In the genomic region with DNA sequence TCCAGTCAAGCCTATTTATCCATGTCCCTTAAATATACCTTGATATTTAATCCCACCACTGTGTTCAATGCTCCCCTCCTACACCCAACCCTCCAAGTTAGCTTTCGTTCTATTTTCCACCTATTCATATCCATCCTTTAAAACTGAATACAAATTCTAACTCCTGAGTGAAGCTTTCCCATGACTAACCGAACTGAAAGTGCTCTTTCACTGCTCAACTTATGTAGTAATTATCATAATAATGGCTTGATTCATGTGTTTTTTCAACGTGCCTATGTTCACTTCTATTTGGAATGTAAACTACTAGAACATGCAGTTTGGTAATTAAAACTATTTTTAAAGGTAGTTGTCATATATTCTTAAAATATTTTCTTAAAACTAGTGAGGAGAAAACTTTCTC, we compare ENCODE assay signal across 24 cellular contexts.
"Had no signal": no experiment of that assay in that cellular context is flagged by ENCODE, and none has a peak within 500 bp of the region (broad histone marks: within the 10 kb centered on the region; RNA-seq: fewer than 3 reads in every experiment).

No MANE protein-coding gene starts in this region.

- H3K36me3 ChIP-seq: colonic mucosa, ovary had no signal

- H3K27me3 ChIP-seq: colonic mucosa, esophagus muscularis mucosa, ovary, right lobe of liver, suprapubic skin had no signal

- H3K9me3 ChIP-seq: colonic mucosa, esophagus muscularis mucosa, mucosa of descending colon, ovary, right lobe of liver, suprapubic skin had no signal

- H3K27ac ChIP-seq: colonic mucosa, esophagus muscularis mucosa, ovary, right lobe of liver, suprapubic skin had no signal

- ATAC-seq: left lobe of liver; mucosa of descending colon; natural killer cell treated with Interleukin-12 subunit alpha and Interleukin-12 subunit beta and Interleukin-15 and Interleukin-18, amount 100 ng/mL, for 72 hours; right lobe of liver; stimulated activated naive CD8-positive, alpha-beta T cell treated with anti-CD3 and anti-CD28 coated beads, Interleukin-15, amount 100 ng/mL, for 72 hours had no signal

- H3K27ac Mint-ChIP-seq: dendritic cell treated with granulocyte-macrophage colony-stimulating factor and Interleukin-4, amounts not matched to agents 40 ng/mL and 50 ng/mL, for 4 days; mesothelial cell of epicardium; natural killer cell treated with Interleukin-12 subunit alpha and Interleukin-12 subunit beta and Interleukin-15 and Interleukin-18, amount 100 ng/mL, for 72 hours; stimulated activated naive CD8-positive, alpha-beta T cell treated with anti-CD3 and anti-CD28 coated beads, Interleukin-15, amount 100 ng/mL, for 72 hours; type B pancreatic cell had no signal

- H3K4me1 ChIP-seq: colonic mucosa, esophagus muscularis mucosa, right lobe of liver, suprapubic skin had no signal

- H3K4me3 ChIP-seq: colonic mucosa, esophagus muscularis mucosa, mucosa of descending colon, ovary, right lobe of liver, suprapubic skin had no signal

- H3K9me3 Mint-ChIP-seq: central memory CD8-positive, alpha-beta T cell; dendritic cell treated with granulocyte-macrophage colony-stimulating factor and Interleukin-4, amounts not matched to agents 40 ng/mL and 50 ng/mL, for 4 days; natural killer cell treated with Interleukin-12 subunit alpha and Interleukin-12 subunit beta and Interleukin-15 and Interleukin-18, amount 100 ng/mL, for 72 hours; stimulated activated naive CD8-positive, alpha-beta T cell treated with anti-CD3 and anti-CD28 coated beads, Interleukin-15, amount 100 ng/mL, for 72 hours; type B pancreatic cell had no signal

- H3K36me3 Mint-ChIP-seq: natural killer cell treated with Interleukin-12 subunit alpha and Interleukin-12 subunit beta and Interleukin-15 and Interleukin-18, amount 100 ng/mL, for 72 hours had no signal

- H3K27me3 Mint-ChIP-seq: central memory CD8-positive, alpha-beta T cell; dendritic cell treated with granulocyte-macrophage colony-stimulating factor and Interleukin-4, amounts not matched to agents 40 ng/mL and 50 ng/mL, for 4 days; naive B cell; natural killer cell treated with Interleukin-12 subunit alpha and Interleukin-12 subunit beta and Interleukin-15 and Interleukin-18, amount 100 ng/mL, for 72 hours; stimulated activated naive CD8-positive, alpha-beta T cell treated with anti-CD3 and anti-CD28 coated beads, Interleukin-15, amount 100 ng/mL, for 72 hours; type B pancreatic cell had no signal

- H3K4me1 Mint-ChIP-seq: mesothelial cell of epicardium; naive B cell; stimulated activated naive CD8-positive, alpha-beta T cell treated with anti-CD3 and anti-CD28 coated beads, Interleukin-15, amount 100 ng/mL, for 72 hours had no signal

- H3K4me3 Mint-ChIP-seq: central memory CD8-positive, alpha-beta T cell; dendritic cell treated with granulocyte-macrophage colony-stimulating factor and Interleukin-4, amounts not matched to agents 40 ng/mL and 50 ng/mL, for 4 days; mesothelial cell of epicardium; naive B cell; natural killer cell treated with Interleukin-12 subunit alpha and Interleukin-12 subunit beta and Interleukin-15 and Interleukin-18, amount 100 ng/mL, for 72 hours; stimulated activated naive CD8-positive, alpha-beta T cell treated with anti-CD3 and anti-CD28 coated beads, Interleukin-15, amount 100 ng/mL, for 72 hours; type B pancreatic cell had no signal

- DNase-seq: colonic mucosa; effector CD8-positive, alpha-beta T cell; hypothalamus; kidney; mesenchymal stem cell; mucosa of descending colon; naive B cell; occipital lobe; ovary; posterior cingulate gyrus; right lobe of liver; small intestine; stimulated activated CD4-positive, alpha-beta T cell treated with anti-CD3 and anti-CD28 coated beads, Interleukin-15, amount 100 ng/mL, for 24 hours; stimulated activated CD4-positive, alpha-beta T cell treated with anti-CD3 and anti-CD28 coated beads, Interleukin-2, amount 100 ng/mL, for 48 hours; stimulated activated naive CD4-positive, alpha-beta T cell; stimulated activated naive CD8-positive, alpha-beta T cell treated with anti-CD3 and anti-CD28 coated beads, Interleukin-15, amount 100 ng/mL, for 72 hours had no signal
